ENCODE assay signal across 17 cellular contexts in genomic region chr2:207571370-207571769, GRCh38.
"Had no signal": no experiment of that assay in that cellular context is flagged by ENCODE, and none has a peak within 500 bp of the region (broad histone marks: within the 10 kb centered on the region; RNA-seq: fewer than 3 reads in every experiment).

No MANE protein-coding gene starts in this region.

- DNase-seq: activated CD4-positive, alpha-beta T cell treated with anti-CD3 and anti-CD28 coated beads, Interleukin-2, amount 50 U/mL, for 4 hours; activated CD8-positive, alpha-beta memory T cell treated with anti-CD3 and anti-CD28 coated beads, Interleukin-2, amount 50 U/mL, for 4 hours; activated naive CD4-positive, alpha-beta T cell treated with anti-CD3 and anti-CD28 coated beads, Interleukin-2, amount 50 U/mL, for 16 hours; aorta; esophagus squamous epithelium; foreskin melanocyte; heart right ventricle; left lung; mesenchymal stem cell; ovary; stimulated activated CD4-positive, alpha-beta T cell treated with anti-CD3 and anti-CD28 coated beads, Interleukin-4, amount 100 ng/mL, for 1 hour; stimulated activated CD8-positive, alpha-beta memory T cell treated with anti-CD3 and anti-CD28 coated beads, Interleukin-4, amount 100 ng/mL, for 48 hours; stimulated activated naive CD8-positive, alpha-beta T cell treated with anti-CD3 and anti-CD28 coated beads, Interleukin-15, Interleukin-2, amounts not matched to agents 100 U/mL and 50 U/mL, for 24 hours; upper lobe of left lung had no signal

- H3K4me1 Mint-ChIP-seq: neural crest cell had no signal

- ATAC-seq: activated CD4-positive, CD25-positive, alpha-beta regulatory T cell treated with anti-CD3 and anti-CD28 coated beads, Interleukin-2, amount 50 U/mL, for 24 hours; heart right ventricle; left lung; stimulated activated naive CD8-positive, alpha-beta T cell treated with anti-CD3 and anti-CD28 coated beads, Interleukin-15, Interleukin-2, amounts not matched to agents 100 U/mL and 50 U/mL, for 24 hours had no signal

- H3K9me3 ChIP-seq: esophagus squamous epithelium, heart right ventricle, left lung, ovary, suprapubic skin, upper lobe of left lung had no signal

- H3K4me3 Mint-ChIP-seq: neural crest cell had no signal

- H3K27me3 ChIP-seq: esophagus squamous epithelium, heart right ventricle, left lung, ovary, suprapubic skin, upper lobe of left lung had no signal

- H3K27ac ChIP-seq: esophagus squamous epithelium, heart right ventricle, left lung, ovary, suprapubic skin, upper lobe of left lung had no signal

- H3K9me3 Mint-ChIP-seq: neural crest cell had no signal
